Comparison of ENCODE assay signal across 1 cellular context in the genomic region with DNA sequence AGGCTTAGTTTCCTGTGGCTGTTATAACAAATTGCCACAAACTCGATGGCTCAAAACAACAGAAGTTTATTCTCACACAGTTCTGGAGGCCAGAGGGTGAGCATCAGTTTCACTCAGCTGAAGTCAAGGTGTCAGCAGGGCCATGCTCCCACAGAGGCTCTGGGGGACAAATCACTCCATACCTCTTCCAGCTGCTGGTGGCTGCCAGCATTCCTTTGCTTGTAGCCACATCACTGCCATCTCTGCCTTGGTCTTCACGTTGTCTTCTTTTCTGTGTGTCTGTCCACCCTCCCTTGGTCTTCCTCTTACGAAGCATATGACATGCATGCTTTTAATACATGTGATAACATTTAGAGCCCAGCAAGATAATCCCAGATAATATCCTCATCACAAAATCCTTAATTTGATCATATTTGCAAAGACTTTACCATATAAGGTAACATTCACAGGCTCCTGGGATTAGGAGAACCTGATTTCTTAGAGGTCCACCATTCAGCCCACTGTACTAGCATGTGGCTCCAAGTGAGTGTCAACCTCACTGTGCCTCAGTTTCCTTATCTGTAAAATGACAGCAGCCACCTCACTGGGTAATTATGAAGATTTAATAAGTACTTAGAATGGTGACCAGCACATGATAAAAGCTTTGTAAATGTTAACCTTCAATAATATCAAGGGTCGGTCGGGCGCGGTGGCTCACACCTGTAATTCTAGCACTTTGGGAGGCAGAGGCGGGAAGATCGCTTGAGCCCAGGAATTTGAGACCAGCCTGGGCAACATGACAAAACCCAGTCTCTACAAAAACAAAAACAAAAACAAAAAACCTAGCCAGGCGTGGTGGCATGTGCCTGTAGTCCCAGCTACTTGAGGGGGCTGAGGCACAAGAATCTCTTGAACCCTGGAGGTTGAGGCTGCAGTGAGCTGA.
TF ChIP-seq lines count a peak whose summit lies in the region.

No MANE protein-coding gene starts in this region.

TF ChIP-seq in GM23338, 12 proteins besides CTCF, POLR2A, EP300 and RAD21 (continued from another document):
- TF ChIP-seq ZNF462 (CRISPR knock-in tag; IDR thresholded peaks at IDR 0.05) (no peak), EZH2 (IDR thresholded peaks at IDR 0.05; ENCODE audit: low read depth, unreplicated experiment) (no peak)
